7 cellular contexts compared by ENCODE assay signal in the genomic region with DNA sequence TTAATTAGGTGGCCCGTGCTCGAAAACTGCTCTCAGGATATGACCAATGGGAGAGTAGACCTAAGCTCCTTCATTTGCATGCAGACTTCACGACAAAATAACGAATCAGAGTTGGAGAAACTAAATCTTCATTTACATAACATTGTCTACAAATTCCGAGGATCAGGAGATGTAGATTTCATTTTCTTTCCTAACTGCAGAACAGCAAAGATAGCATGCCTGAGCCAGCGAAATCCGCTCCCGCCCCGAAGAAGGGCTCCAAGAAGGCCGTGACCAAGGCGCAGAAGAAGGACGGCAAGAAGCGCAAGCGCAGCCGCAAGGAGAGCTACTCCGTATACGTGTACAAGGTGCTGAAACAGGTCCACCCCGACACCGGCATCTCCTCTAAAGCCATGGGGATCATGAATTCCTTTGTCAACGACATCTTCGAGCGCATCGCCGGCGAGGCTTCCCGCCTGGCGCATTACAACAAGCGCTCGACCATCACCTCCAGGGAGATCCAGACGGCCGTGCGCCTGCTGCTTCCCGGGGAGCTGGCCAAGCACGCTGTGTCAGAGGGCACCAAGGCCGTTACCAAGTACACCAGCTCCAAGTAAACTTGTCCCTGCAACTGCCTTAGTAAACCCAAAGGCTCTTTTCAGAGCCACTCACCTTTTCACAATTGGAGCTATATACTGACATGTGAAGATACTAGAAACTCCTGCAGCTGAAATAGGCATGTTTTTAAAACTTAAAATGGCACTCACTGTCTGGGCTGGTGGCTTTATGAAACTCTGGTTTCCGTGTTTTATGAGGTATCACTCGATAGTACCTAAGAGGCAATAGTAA.
DNase-seq lines count a peak whose midpoint lies in the region; ATAC-seq and TF ChIP-seq lines count a peak whose summit lies in the region.

No MANE protein-coding gene starts in this region.

- H3K36me3 Mint-ChIP-seq in activated T-helper 2 cell treated with anti-CD3 and anti-CD28 coated beads, Interferon-gamma antibody, Interleukin-2, Interleukin-4, amounts not matched to agents 10 μg/mL and 5 μg/mL and 100 μg/mL, durations not matched to agents 14 hours and 24 hours and 36 hours (ENCODE audit: low read depth), result no peaks in the 10 kb centered on the region

- H3K36me3 ChIP-seq in muscle layer of colon (ENCODE audit: insufficient read depth, low read length), result no peaks in the 10 kb centered on the region
- no peaks in the 10 kb centered on the region for H3K36me3 ChIP-seq in thymus (ENCODE audit: control insufficient read depth, insufficient read depth)

- no peaks in the 10 kb centered on the region for H3K9me3 Mint-ChIP-seq in activated T-helper 2 cell treated with anti-CD3 and anti-CD28 coated beads, Interferon-gamma antibody, Interleukin-2, Interleukin-4, amounts not matched to agents 10 μg/mL and 5 μg/mL and 100 μg/mL, durations not matched to agents 14 hours and 24 hours and 36 hours

- H3K4me3 Mint-ChIP-seq in activated T-helper 2 cell treated with anti-CD3 and anti-CD28 coated beads, Interferon-gamma antibody, Interleukin-2, Interleukin-4, amounts not matched to agents 10 μg/mL and 5 μg/mL and 100 μg/mL, durations not matched to agents 14 hours and 24 hours and 36 hours (ENCODE audit: low read depth), result peak overlapping the region; percentile 88

- H3K4me3 ChIP-seq in NB4 (ENCODE audit: low read depth, low read length) (peak overlapping the region; percentile 55), muscle layer of colon (ENCODE audit: low read depth in 1 of 2, low read length in 2 of 2) (peak overlapping the region; percentile 52 to 62), thymus (ENCODE audit: low read length) (peak overlapping the region; percentile 47)

- peak; percentile 62 for ATAC-seq in GM19023 (IDR thresholded peaks at IDR 0.05; ENCODE audit: unreplicated experiment)

- peak overlapping the region; percentile 96 for H3K27ac Mint-ChIP-seq in activated T-helper 2 cell treated with anti-CD3 and anti-CD28 coated beads, Interferon-gamma antibody, Interleukin-2, Interleukin-4, amounts not matched to agents 10 μg/mL and 5 μg/mL and 100 μg/mL, durations not matched to agents 14 hours and 24 hours and 36 hours

- H3K27me3 ChIP-seq in muscle layer of colon (ENCODE audit: control insufficient read depth in 1 of 2, insufficient read depth in 2 of 2, low read length in 2 of 2) (peaks cover 0 to 4% of the 10 kb centered on the region in 2 donors), thymus (ENCODE audit: control insufficient read depth, insufficient read depth) (no peaks in the 10 kb centered on the region)

- intact Hi-C loops in activated T-helper 2 cell treated with anti-CD3 and anti-CD28 coated beads, Interferon-gamma antibody, Interleukin-2, Interleukin-4, amounts not matched to agents 10 μg/mL and 5 μg/mL and 100 μg/mL, durations not matched to agents 14 hours and 24 hours and 36 hours (cut with micrococcal nuclease), result loop anchor here (1.0 to 2.0 kb wide), 2 partner anchors 8 to 33 kb away; a partner anchor contains a TSS

- TF ChIP-seq POLR2A in NB4 (IDR thresholded peaks at IDR 0.05; ENCODE audit: extremely low read depth, insufficient read length), result peak; percentile 57

- H3K4me1 ChIP-seq in muscle layer of colon (ENCODE audit: insufficient read depth, low read length), result peaks cover 6% of the 10 kb centered on the region
- peaks cover 14% of the 10 kb centered on the region for H3K4me1 ChIP-seq in thymus (ENCODE audit: control insufficient read depth, insufficient read depth, low read length)

- peak overlapping the region; percentile 18 for H3K9ac ChIP-seq in muscle layer of colon (ENCODE audit: low read length)

- no peaks in the 10 kb centered on the region for H3K27me3 Mint-ChIP-seq in activated T-helper 2 cell treated with anti-CD3 and anti-CD28 coated beads, Interferon-gamma antibody, Interleukin-2, Interleukin-4, amounts not matched to agents 10 μg/mL and 5 μg/mL and 100 μg/mL, durations not matched to agents 14 hours and 24 hours and 36 hours (ENCODE audit: low read depth)

- peaks cover 70% of the 10 kb centered on the region for H3K4me1 Mint-ChIP-seq in activated T-helper 2 cell treated with anti-CD3 and anti-CD28 coated beads, Interferon-gamma antibody, Interleukin-2, Interleukin-4, amounts not matched to agents 10 μg/mL and 5 μg/mL and 100 μg/mL, durations not matched to agents 14 hours and 24 hours and 36 hours (ENCODE audit: low read depth)

- H3K27ac ChIP-seq in muscle layer of colon (ENCODE audit: low read depth, low read length) (peak overlapping the region; percentile 78), thymus (ENCODE audit: low read depth) (peak overlapping the region; percentile 96)

- H3K9me3 ChIP-seq in muscle layer of colon (ENCODE audit: low read length), result no peaks in the 10 kb centered on the region
- no peaks in the 10 kb centered on the region for H3K9me3 ChIP-seq in thymus (ENCODE audit: control insufficient read depth)

- no peak for TF ChIP-seq CTCF in NB4 (IDR thresholded peaks at IDR 0.05; ENCODE audit: low read depth, low read length)

- 2% methylated on average over 37 of the region's 37 CpGs for WGBS in thymus

- peak; percentile 93 for DNase-seq in NB4 (ENCODE audit: low read depth)
- peak; percentile 78 for DNase-seq in activated T-helper 2 cell treated with anti-CD3 and anti-CD28 coated beads, Interferon-gamma antibody, Interleukin-2, Interleukin-4, amounts not matched to agents 10 μg/mL and 5 μg/mL and 100 μg/mL, durations not matched to agents 14 hours and 24 hours and 36 hours (ENCODE audit: low spot score)
- peak; percentile 87 for DNase-seq in fibroblast of gingiva (ENCODE audit: low read depth)
- DNase-seq in NCI-H345 treated with DMSO at 0.1 percent for 48 hours (lab: John Stamatoyannopoulos, UW; ENCODE audit: unreplicated experiment), result no peak
